ENCODE assay signal across 8 cellular contexts in genomic region chr3:48656061-48656840, GRCh38. TPM values are rescaled to one million over a fixed set of nuclear protein-coding genes. Genes with fewer than 3 reads are reported as not detected.
A peak's percentile ranks its signal among the peaks of the same experiment; 100 is the strongest.
DNase-seq lines count a peak whose midpoint lies in the region; ATAC-seq and TF ChIP-seq lines count a peak whose summit lies in the region.

No MANE protein-coding gene starts in this region.

- H3K36me3 ChIP-seq in smooth muscle cell (ENCODE audit: low read depth) = no peaks in the 10 kb centered on the region

- no peak overlapping the region for H2AFZ ChIP-seq in smooth muscle cell (ENCODE audit: low read depth)

- H3K79me2 ChIP-seq in smooth muscle cell (ENCODE audit: low read depth) = no peaks in the 10 kb centered on the region

- H3K9me3 Mint-ChIP-seq in T-helper 2 cell treated with Interferon-gamma antibody and Interleukin-4, amounts not matched to agents 5 μg/mL and 100 μg/mL, for 36 hours = no peaks in the 10 kb centered on the region

- peaks cover 3% of the 10 kb centered on the region for H3K27me3 Mint-ChIP-seq in T-helper 2 cell treated with Interferon-gamma antibody and Interleukin-4, amounts not matched to agents 5 μg/mL and 100 μg/mL, for 36 hours (ENCODE audit: low read depth)

- peak; percentile 92 for DNase-seq in GM12865 (ENCODE audit: low read depth)
- peak; percentile 89 for DNase-seq in T-helper 2 cell treated with Interferon-gamma antibody and Interleukin-4, amounts not matched to agents 5 μg/mL and 100 μg/mL, for 36 hours (ENCODE audit: low spot score)
- DNase-seq in astrocyte of the hippocampus (ENCODE audit: low read depth, low spot score) = peak; percentile 84
- peak; percentile 42 for DNase-seq in smooth muscle cell (lab: John Stamatoyannopoulos, UW; ENCODE audit: unreplicated experiment)
- no peak for DNase-seq in NCI-H345 treated with DMSO at 0.1 percent for 48 hours (lab: John Stamatoyannopoulos, UW; ENCODE audit: unreplicated experiment)
- no peak for DNase-seq in OCI-M2 (lab: John Stamatoyannopoulos, UW; ENCODE audit: unreplicated experiment)

- H3K4me3 ChIP-seq in GM12865 (ENCODE audit: low read depth, low read length) = peak overlapping the region; percentile 64
- H3K4me3 ChIP-seq in iPS-18c (ENCODE audit: insufficient read depth, low read depth, low read length) = peak overlapping the region; percentile 70
- H3K4me3 ChIP-seq in smooth muscle cell = peak overlapping the region; percentile 47

- H3K9ac ChIP-seq in smooth muscle cell (ENCODE audit: low read depth) = no peak overlapping the region

- H3K4me1 Mint-ChIP-seq in T-helper 2 cell treated with Interferon-gamma antibody and Interleukin-4, amounts not matched to agents 5 μg/mL and 100 μg/mL, for 36 hours (ENCODE audit: low read depth) = peaks cover 10% of the 10 kb centered on the region

- no peaks in the 10 kb centered on the region for H3F3A ChIP-seq in smooth muscle cell (ENCODE audit: low read depth)

- 16% methylated on average over 72 of the region's 94 CpGs for WGBS in smooth muscle cell (ENCODE audit: low lambda C conversion rate)

- H3K27me3 ChIP-seq in smooth muscle cell (ENCODE audit: low read depth) = no peaks in the 10 kb centered on the region

- H3K36me3 Mint-ChIP-seq in T-helper 2 cell treated with Interferon-gamma antibody and Interleukin-4, amounts not matched to agents 5 μg/mL and 100 μg/mL, for 36 hours (ENCODE audit: low read depth) = peaks cover 6% of the 10 kb centered on the region

- no peak overlapping the region for H3K27ac ChIP-seq in smooth muscle cell (ENCODE audit: low read depth)

- peak; percentile 60 for ATAC-seq in HG02981 (IDR thresholded peaks at IDR 0.05; ENCODE audit: unreplicated experiment)

- peak; percentile 84 for TF ChIP-seq CTCF in GM12865 (IDR thresholded peaks at IDR 0.05; ENCODE audit: insufficient read depth, low read depth, low read length, missing control alignments)
- TF ChIP-seq CTCF in smooth muscle cell (IDR thresholded peaks at IDR 0.05; ENCODE audit: borderline replicate concordance, insufficient read depth, poor library complexity, severe bottlenecking) = peak; percentile 68

- peak overlapping the region; percentile 87 for H3K27ac Mint-ChIP-seq in T-helper 2 cell treated with Interferon-gamma antibody and Interleukin-4, amounts not matched to agents 5 μg/mL and 100 μg/mL, for 36 hours

- H3K4me1 ChIP-seq in smooth muscle cell (ENCODE audit: low read depth) = peaks cover 1% of the 10 kb centered on the region

- peak overlapping the region; percentile 75 for H3K4me3 Mint-ChIP-seq in T-helper 2 cell treated with Interferon-gamma antibody and Interleukin-4, amounts not matched to agents 5 μg/mL and 100 μg/mL, for 36 hours

- H3K4me2 ChIP-seq in smooth muscle cell = peak overlapping the region; percentile 90

- H3K9me3 ChIP-seq in iPS-18c (ENCODE audit: control insufficient read depth, insufficient read depth, low read length) (no peaks in the 10 kb centered on the region), smooth muscle cell (replicated peaks; ENCODE audit: low read depth) (no peaks in the 10 kb centered on the region)

- no peaks in the 10 kb centered on the region for H4K20me1 ChIP-seq in smooth muscle cell (ENCODE audit: low read depth)

RNA-seq across cellular contexts. Expression of gene CELSR3, which starts 6.4 kb away (rescaled TPM):
- 2.5 and 3.1 TPM in 2 replicates for total RNA-seq in smooth muscle cell
- 1.5 and 2.4 TPM in 2 replicates for polyA plus RNA-seq in smooth muscle cell

RNA-seq across cellular contexts. Expression of gene SLC26A6, which starts 21.0 kb away (rescaled TPM):
- 28.4 and 29.4 TPM in 2 replicates for total RNA-seq in smooth muscle cell
- 34.8 and 42.4 TPM in 2 replicates for polyA plus RNA-seq in smooth muscle cell

RNA-seq across cellular contexts. Expression of gene NCKIPSD, which starts 29.5 kb away (rescaled TPM):
- 18.3 and 21.6 TPM in 2 replicates for total RNA-seq in smooth muscle cell
- 13.8 and 21.9 TPM in 2 replicates for polyA plus RNA-seq in smooth muscle cell

RNA-seq across cellular contexts. Expression of gene TMEM89, which starts 34.7 kb away (rescaled TPM):
- not detected in 2 replicates for total RNA-seq in smooth muscle cell
- 0.25 and 0.47 TPM in 2 replicates for polyA plus RNA-seq in smooth muscle cell

RNA-seq across cellular contexts. Expression of gene UQCRC1, which starts 46.8 kb away (rescaled TPM):
- 206 and 250 TPM in 2 replicates for total RNA-seq in smooth muscle cell
- polyA plus RNA-seq in smooth muscle cell = 425 and 428 TPM in 2 replicates

Comparison
In these comparisons a context has a peak if more than half of its experiments do, and no peak if none do; other contexts are left out.
1. DNase-seq: peak in GM12865 (single experiment), T-helper 2 cell treated with Interferon-gamma antibody and Interleukin-4, amounts not matched to agents 5 μg/mL and 100 μg/mL, for 36 hours (single experiment), astrocyte of the hippocampus (single experiment) and smooth muscle cell (single experiment); none in NCI-H345 treated with DMSO at 0.1 percent for 48 hours (single experiment) and OCI-M2 (single experiment).
2. Peak in every context shown above with its lines, with median percentiles within 50 percentile points of each other: H3K4me3 ChIP-seq.